In the genomic region with DNA sequence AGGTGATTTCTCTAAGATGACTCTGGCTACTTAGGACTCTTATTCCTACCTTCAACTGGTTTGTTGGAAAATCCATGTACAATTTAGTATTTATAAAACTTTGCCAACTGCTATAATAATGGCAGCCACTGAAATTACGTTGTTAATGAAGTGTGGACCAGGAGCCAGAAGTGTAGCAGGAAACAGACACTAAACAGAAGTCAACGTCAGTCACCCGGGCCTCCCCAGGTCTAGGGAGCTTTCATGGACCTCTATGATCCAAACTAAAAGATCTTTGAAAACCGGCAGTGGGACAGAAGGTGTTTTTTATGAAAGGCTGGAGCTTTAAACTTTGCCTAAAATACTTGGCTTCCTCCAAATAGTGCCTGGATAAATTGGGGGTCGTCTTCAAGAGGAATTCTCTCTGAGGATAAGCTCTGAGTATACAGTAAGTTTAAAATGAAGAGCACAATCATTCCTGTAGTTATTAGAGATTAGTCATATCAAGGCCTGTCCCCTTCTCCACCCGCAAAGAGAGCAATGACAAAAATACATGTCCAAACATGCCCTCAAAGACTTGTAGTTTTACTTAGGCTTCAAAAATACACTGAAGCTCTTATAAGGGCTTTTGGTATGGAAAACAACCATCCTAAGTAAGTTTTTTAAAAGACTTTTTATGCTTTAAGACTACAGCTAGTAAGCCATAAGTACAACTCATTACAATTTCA, we compare ENCODE assay signal across 8 cellular contexts. TPM values are rescaled to one million over a fixed set of nuclear protein-coding genes. Genes with fewer than 3 reads are reported as not detected.
DNase-seq lines count a peak whose midpoint lies in the region; ATAC-seq and TF ChIP-seq lines count a peak whose summit lies in the region.

No MANE protein-coding gene starts in this region.

- H3K4me2 ChIP-seq in BLaER1 (no peak overlapping the region), SK-N-SH (peak overlapping the region; percentile 56)

- ATAC-seq in GM21717 (IDR thresholded peaks at IDR 0.05; ENCODE audit: unreplicated experiment) = peak; percentile 72
- no peak for ATAC-seq in HG03108 (IDR thresholded peaks at IDR 0.05; ENCODE audit: unreplicated experiment)

- TF ChIP-seq CTCF in SK-N-SH (IDR thresholded peaks at IDR 0.05) = no peak

- H2AFZ ChIP-seq in SK-N-SH (ENCODE audit: low read depth) = peak overlapping the region; percentile 47

- H3K4me3 ChIP-seq in BLaER1 (no peak overlapping the region), SK-N-SH (ENCODE audit: low read depth in 2 of 2, low read length in 1 of 2) (no peak overlapping the region)

- H3K79me2 ChIP-seq in SK-N-SH (ENCODE audit: insufficient read depth) = peaks cover 76% of the 10 kb centered on the region

- H3K27me3 ChIP-seq in BLaER1 (no peaks in the 10 kb centered on the region), SK-N-SH (ENCODE audit: insufficient read depth) (no peaks in the 10 kb centered on the region), layer of hippocampus (ENCODE audit: control insufficient read depth, insufficient read depth, low read length) (no peaks in the 10 kb centered on the region)

- H3K27ac ChIP-seq in BLaER1 (peak overlapping the region; percentile 57), SK-N-SH (ENCODE audit: low read depth in 2 of 2, low read length in 1 of 2) (peak overlapping the region; percentile 90 to 96), layer of hippocampus (ENCODE audit: low read depth, low read length) (peak overlapping the region; percentile 16), substantia nigra (ENCODE audit: low read depth, low read length, poor library complexity, severe bottlenecking) (no peak overlapping the region)

- H3K4me1 ChIP-seq in BLaER1 = peaks cover 12% of the 10 kb centered on the region
- peaks cover 36 to 41% of the 10 kb centered on the region in 2 experiments for H3K4me1 ChIP-seq in SK-N-SH (ENCODE audit: control insufficient read depth in 1 of 2, insufficient read depth in 2 of 2, low read depth in 1 of 2, low read length in 1 of 2)

- 71% methylated on average over 6 of the region's 6 CpGs for whole genome bisulfite sequencing in SK-N-SH (ENCODE audit: low lambda C conversion rate)

- no peaks in the 10 kb centered on the region for H3K9me2 ChIP-seq in SK-N-SH

- no peaks in the 10 kb centered on the region for H3K9me3 ChIP-seq in BLaER1
- no peaks in the 10 kb centered on the region for H3K9me3 ChIP-seq in SK-N-SH

- no peak for TF ChIP-seq RAD21 in SK-N-SH (IDR thresholded peaks at IDR 0.05; ENCODE audit: low read length)

- H3K36me3 ChIP-seq in BLaER1 (peaks cover 33% of the 10 kb centered on the region), SK-N-SH (replicated peaks in 1 of 2; ENCODE audit: control insufficient read depth in 1 of 2, insufficient read depth in 2 of 2, low read length in 1 of 2) (peaks cover 10 to 14% of the 10 kb centered on the region in 2 experiments)

- POLR2A ChIA-PET in SK-N-SH (lab: Yijun Ruan, JAX) = no interaction called here

- CTCF ChIA-PET in SK-N-SH (lab: Yijun Ruan, JAX) = interaction anchor here (0.9 to 4.8 kb wide), 5 partner anchors 12 to 23 kb away, joined by 3 to 23 read pairs (median 4); no protein-coding TSS in a partner anchor

- TF ChIP-seq EP300 in SK-N-SH (IDR thresholded peaks at IDR 0.05; ENCODE audit: borderline replicate concordance in 1 of 2, low read depth in 1 of 2, low read length in 1 of 2) = no peak

- DNase-seq in SK-N-SH = no peak
- DNase-seq in NCI-H2107 (lab: John Stamatoyannopoulos, UW) = no peak
- DNase-seq in substantia nigra (lab: John Stamatoyannopoulos, UW) = no peak
- DNase-seq in NCI-H2081 treated with DMSO at 0.1 percent for 48 hours (lab: John Stamatoyannopoulos, UW) = no peak

- H4K20me1 ChIP-seq in BLaER1 (peaks cover 30% of the 10 kb centered on the region; the same call in 1 of the 2 replicates), SK-N-SH (ENCODE audit: insufficient read depth) (no peaks in the 10 kb centered on the region)

- H3K9ac ChIP-seq in BLaER1 (no peak overlapping the region), SK-N-SH (peak overlapping the region; percentile 71)

- H3F3A ChIP-seq in SK-N-SH (replicated peaks; ENCODE audit: insufficient read depth) = peaks cover 21% of the 10 kb centered on the region

TF ChIP-seq in SK-N-SH, 30 proteins besides CTCF, POLR2A, EP300 and RAD21:
- TF ChIP-seq SMC3 (IDR thresholded peaks at IDR 0.05; ENCODE audit: low read depth, low read length) (no peak), FOSL2 (IDR thresholded peaks at IDR 0.05; ENCODE audit: borderline replicate concordance, low read depth) (peak; percentile 16; the same call in 1 of the 2 replicates)
TF ChIP-seq in SK-N-SH: peak in this region for 1.

RNA-seq across cellular contexts. Expression of gene DCUN1D3, which starts 34.6 kb away (rescaled TPM):
- polyA plus RNA-seq in SK-N-SH (2012; rRNA removed) = 4.7 and 6.2 TPM in 2 replicates
- 4.5 and 4.7 TPM in 2 replicates for polyA plus RNA-seq in SK-N-SH (2012; cell fraction: cytosol; rRNA removed)
- 6.8 and 7.8 TPM in 2 replicates for polyA plus RNA-seq in SK-N-SH (2012; cell fraction: nucleus; rRNA removed)

RNA-seq across cellular contexts. Expression of gene LYRM1, which starts 35.0 kb away (rescaled TPM):
- polyA plus RNA-seq in SK-N-SH (2012; rRNA removed) = 18.1 and 21.9 TPM in 2 replicates
- 30.9 and 32.6 TPM in 2 replicates for polyA plus RNA-seq in SK-N-SH (2012; cell fraction: cytosol; rRNA removed)
- 2.8 and 8.5 TPM in 2 replicates for polyA plus RNA-seq in SK-N-SH (2012; cell fraction: nucleus; rRNA removed)

RNA-seq across cellular contexts. Expression of gene REXO5, which starts 59.2 kb away (rescaled TPM):
- 3.8 and 5.2 TPM in 2 replicates for polyA plus RNA-seq in SK-N-SH (2012; rRNA removed)
- polyA plus RNA-seq in SK-N-SH (2012; cell fraction: cytosol; rRNA removed) = 3.4 TPM in 2 replicates
- 8.2 and 9.3 TPM in 2 replicates for polyA plus RNA-seq in SK-N-SH (2012; cell fraction: nucleus; rRNA removed)

RNA-seq across cellular contexts. Expression of gene ERI2, which starts 59.3 kb away (rescaled TPM):
- 9.1 and 13.6 TPM in 2 replicates for polyA plus RNA-seq in SK-N-SH (2012; rRNA removed)
- 11.7 and 13.2 TPM in 2 replicates for polyA plus RNA-seq in SK-N-SH (2012; cell fraction: cytosol; rRNA removed)
- 16.7 and 21.1 TPM in 2 replicates for polyA plus RNA-seq in SK-N-SH (2012; cell fraction: nucleus; rRNA removed)
